Comparison of ENCODE assay signal across 8 cellular contexts in genomic region chr4:155952546-155952945, GRCh38. TPM values are rescaled to one million over a fixed set of nuclear protein-coding genes. Genes with fewer than 3 reads are reported as not detected.
DNase-seq lines count a peak whose midpoint lies in the region; ATAC-seq and TF ChIP-seq lines count a peak whose summit lies in the region.

No MANE protein-coding gene starts in this region.

- H3K27ac Mint-ChIP-seq in dendritic cell treated with granulocyte-macrophage colony-stimulating factor and Interleukin-4, amounts not matched to agents 40 ng/mL and 50 ng/mL, for 4 days: peak overlapping the region; percentile 53
- H3K27ac Mint-ChIP-seq in natural killer cell treated with Interleukin-12 subunit alpha and Interleukin-12 subunit beta and Interleukin-15 and Interleukin-18, amount 100 ng/mL, for 72 hours: peak overlapping the region; percentile 57 to 100

- no peaks in the 10 kb centered on the region for H3K9me3 Mint-ChIP-seq in dendritic cell treated with granulocyte-macrophage colony-stimulating factor and Interleukin-4, amounts not matched to agents 40 ng/mL and 50 ng/mL, for 4 days
- H3K9me3 Mint-ChIP-seq in natural killer cell treated with Interleukin-12 subunit alpha and Interleukin-12 subunit beta and Interleukin-15 and Interleukin-18, amount 100 ng/mL, for 72 hours: no peaks in the 10 kb centered on the region

- no peak for DNase-seq in natural killer cell treated with Interleukin-12 subunit alpha and Interleukin-12 subunit beta and Interleukin-15 and Interleukin-18, amount 100 ng/mL, for 72 hours (ENCODE audit: low spot score)
- DNase-seq in NCI-H146 (lab: John Stamatoyannopoulos, UW) (no peak), GM10266 (ENCODE audit: extremely low spot score) (no peak), NCI-H2029 treated with DMSO at 0.1 percent for 48 hours (lab: John Stamatoyannopoulos, UW) (no peak)

- no peak overlapping the region for H3K4me3 Mint-ChIP-seq in dendritic cell treated with granulocyte-macrophage colony-stimulating factor and Interleukin-4, amounts not matched to agents 40 ng/mL and 50 ng/mL, for 4 days
- peak overlapping the region; percentile 68 for H3K4me3 Mint-ChIP-seq in natural killer cell treated with Interleukin-12 subunit alpha and Interleukin-12 subunit beta and Interleukin-15 and Interleukin-18, amount 100 ng/mL, for 72 hours

- H3K4me1 ChIP-seq in ACC112 (ENCODE audit: control insufficient read depth, insufficient read depth, low read length, unreplicated experiment) (peaks cover 4% of the 10 kb centered on the region), KMS-11 (ENCODE audit: low read depth, poor library complexity, severe bottlenecking) (peaks cover 15% of the 10 kb centered on the region)

- no peaks in the 10 kb centered on the region for H3K27me3 Mint-ChIP-seq in dendritic cell treated with granulocyte-macrophage colony-stimulating factor and Interleukin-4, amounts not matched to agents 40 ng/mL and 50 ng/mL, for 4 days
- peaks cover 0 to 3% of the 10 kb centered on the region in 2 donors for H3K27me3 Mint-ChIP-seq in natural killer cell treated with Interleukin-12 subunit alpha and Interleukin-12 subunit beta and Interleukin-15 and Interleukin-18, amount 100 ng/mL, for 72 hours

- H3K79me2 ChIP-seq in ACC112 (ENCODE audit: control insufficient read depth, insufficient read depth, low read length, unreplicated experiment): no peaks in the 10 kb centered on the region
- H3K79me2 ChIP-seq in KMS-11 (ENCODE audit: insufficient read depth, low read depth): no peaks in the 10 kb centered on the region

- intact Hi-C loops in dendritic cell treated with granulocyte-macrophage colony-stimulating factor and Interleukin-4, amounts not matched to agents 40 ng/mL and 50 ng/mL, for 4 days (cut with micrococcal nuclease): loop anchor here (2.0 to 5.0 kb wide), 2 partner anchors 142 to 510 kb away; no protein-coding TSS in a partner anchor

- H3K9ac ChIP-seq in KMS-11: peak overlapping the region; percentile 99; the same call in 1 of the 2 replicates

- H3K36me3 ChIP-seq in ACC112 (ENCODE audit: insufficient read depth, low read length) (no peaks in the 10 kb centered on the region), KMS-11 (ENCODE audit: insufficient read depth) (no peaks in the 10 kb centered on the region)

- TF ChIP-seq CTCF in KMS-11 (conservative IDR thresholded peaks at IDR 0.05; ENCODE audit: low read depth, low read length) (no peak), GM10266 (IDR thresholded peaks at IDR 0.05; ENCODE audit: control insufficient read depth, insufficient read depth, low read depth, missing control alignments) (no peak)

- peak overlapping the region; percentile 79 for H3K4me3 ChIP-seq in ACC112 (ENCODE audit: low read depth, low read length)
- no peak overlapping the region for H3K4me3 ChIP-seq in KMS-11 (IDR thresholded peaks at IDR 0.05; ENCODE audit: insufficient read depth, low read depth, low read length)

- no peaks in the 10 kb centered on the region for H3K27me3 ChIP-seq in ACC112 (ENCODE audit: insufficient read depth, low read length)
- H3K27me3 ChIP-seq in KMS-11 (ENCODE audit: insufficient read depth, low read depth): no peaks in the 10 kb centered on the region

- H3K27ac ChIP-seq in ACC112 (ENCODE audit: low read depth, low read length) (peak overlapping the region; percentile 86), KMS-11 (no peak overlapping the region; the same call in 1 of the 2 replicates)

- H4K20me1 ChIP-seq in KMS-11 (ENCODE audit: insufficient read depth): no peaks in the 10 kb centered on the region

- peaks cover 5% of the 10 kb centered on the region for H3K4me1 Mint-ChIP-seq in dendritic cell treated with granulocyte-macrophage colony-stimulating factor and Interleukin-4, amounts not matched to agents 40 ng/mL and 50 ng/mL, for 4 days (ENCODE audit: low read depth)
- peaks cover 10% of the 10 kb centered on the region in 2 donors for H3K4me1 Mint-ChIP-seq in natural killer cell treated with Interleukin-12 subunit alpha and Interleukin-12 subunit beta and Interleukin-15 and Interleukin-18, amount 100 ng/mL, for 72 hours (ENCODE audit: low read depth in 2 of 2)

- H2AFZ ChIP-seq in ACC112 (ENCODE audit: low read length, unreplicated experiment) (peak overlapping the region; percentile 100), KMS-11 (ENCODE audit: low read depth) (peak overlapping the region; percentile 6; the same call in 1 of the 2 replicates)

- no peak for ATAC-seq in natural killer cell treated with Interleukin-12 subunit alpha and Interleukin-12 subunit beta and Interleukin-15 and Interleukin-18, amount 100 ng/mL, for 72 hours
- ATAC-seq in GM21526 (IDR thresholded peaks at IDR 0.05; ENCODE audit: low FRiP score, unreplicated experiment): no peak

- H3K36me3 Mint-ChIP-seq in dendritic cell treated with granulocyte-macrophage colony-stimulating factor and Interleukin-4, amounts not matched to agents 40 ng/mL and 50 ng/mL, for 4 days (ENCODE audit: low read depth): peaks cover 10% of the 10 kb centered on the region
- no peaks in the 10 kb centered on the region for H3K36me3 Mint-ChIP-seq in natural killer cell treated with Interleukin-12 subunit alpha and Interleukin-12 subunit beta and Interleukin-15 and Interleukin-18, amount 100 ng/mL, for 72 hours

- H3K4me2 ChIP-seq in KMS-11: peak overlapping the region; percentile 25; the same call in 1 of the 2 replicates

RNA-seq across cellular contexts. Expression of gene CTSO, which starts 1.1 kb away (rescaled TPM):
- 1 to 10 TPM; 1.3 to 5.8 TPM for total RNA-seq in natural killer cell treated with Interleukin-12 subunit alpha and Interleukin-12 subunit beta and Interleukin-15 and Interleukin-18, amount 100 ng/mL, for 72 hours

RNA-seq across cellular contexts. Expression of gene TDO2, which starts 49.0 kb away (rescaled TPM):
- total RNA-seq in natural killer cell treated with Interleukin-12 subunit alpha and Interleukin-12 subunit beta and Interleukin-15 and Interleukin-18, amount 100 ng/mL, for 72 hours: not detected
